Comparison of ENCODE assay signal across 21 cellular contexts in the genomic region with DNA sequence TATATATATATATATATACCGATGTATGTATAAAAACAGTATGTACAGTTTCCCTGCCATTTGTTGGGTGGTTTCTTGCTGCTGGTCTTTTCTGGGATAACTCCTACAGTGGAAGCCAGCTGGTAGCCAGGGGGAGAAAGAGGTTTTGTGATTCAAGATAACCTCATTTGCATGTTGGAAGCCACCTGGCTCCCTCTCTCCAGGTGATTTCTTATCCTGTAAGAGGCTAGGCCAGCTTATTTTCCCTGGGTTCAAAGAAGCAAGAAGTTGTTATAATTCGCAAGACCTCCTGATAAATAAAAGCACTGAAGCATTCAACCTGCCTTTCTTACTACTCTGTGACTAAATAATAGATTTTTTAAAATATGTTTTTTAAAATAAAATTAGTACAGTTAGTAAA.
"Had no signal": no experiment of that assay in that cellular context is flagged by ENCODE, and none has a peak within 500 bp of the region (broad histone marks: within the 10 kb centered on the region; RNA-seq: fewer than 3 reads in every experiment).

No MANE protein-coding gene starts in this region.

- FAIRE-seq: keratinocyte had no signal

- ATAC-seq: activated CD4-positive, alpha-beta T cell treated with anti-CD3 and anti-CD28 coated beads for 36 hours; activated CD8-positive, alpha-beta T cell treated with anti-CD3 and anti-CD28 coated beads for 36 hours; activated T-cell treated with anti-CD3 and anti-CD28 coated beads, Interleukin-2, amount 50 U/mL, for 72 hours; left lung; natural killer cell treated with Interleukin-12 subunit alpha and Interleukin-12 subunit beta and Interleukin-15 and Interleukin-18, amount 100 ng/mL, for 72 hours; psoas muscle; right lobe of liver had no signal

- DNase-seq: activated CD4-positive, alpha-beta T cell treated with anti-CD3 and anti-CD28 coated beads for 36 hours; activated CD8-positive, alpha-beta memory T cell treated with anti-CD3 and anti-CD28 coated beads, Interleukin-2, amount 50 U/mL, for 4 hours; activated CD8-positive, alpha-beta T cell treated with anti-CD3 and anti-CD28 coated beads for 36 hours; activated gamma-delta T cell treated with Interleukin-2 at 50 U/mL for 16 hours; activated naive CD8-positive, alpha-beta T cell treated with anti-CD3 and anti-CD28 coated beads for 36 hours; activated T-cell treated with anti-CD3 and anti-CD28 coated beads, Interleukin-2, amount 50 U/mL, for 72 hours; aorta; dermis blood vessel endothelial cell; erythroblast; hippocampal formation; left lung; occipital lobe; psoas muscle; right lobe of liver; spleen; stimulated activated CD4-positive, alpha-beta T cell treated with anti-CD3 and anti-CD28 coated beads, Interleukin-1b, Interleukin-23, amount 100 ng/mL, for 48 hours; stimulated activated naive CD4-positive, alpha-beta T cell; T1000; trophoblast cell had no signal
